Comparison of ENCODE assay signal across 21 cellular contexts in genomic region chr2:241202681-241203080, GRCh38. TPM values are rescaled to one million over a fixed set of nuclear protein-coding genes. Genes with fewer than 3 reads are reported as not detected.
DNase-seq lines count a peak whose midpoint lies in the region; ATAC-seq and TF ChIP-seq lines count a peak whose summit lies in the region.
"Had no signal": no experiment of that assay in that cellular context is flagged by ENCODE, and none has a peak within 500 bp of the region (broad histone marks: within the 10 kb centered on the region; RNA-seq: fewer than 3 reads in every experiment).

No MANE protein-coding gene starts in this region.

- no peaks in the 10 kb centered on the region for H3K27me3 ChIP-seq in heart right ventricle
- no peaks in the 10 kb centered on the region for H3K27me3 ChIP-seq in Peyer's patch
- H3K27me3 ChIP-seq: BLaER1 had no signal

- H3K36me3 ChIP-seq in heart right ventricle: no peaks in the 10 kb centered on the region
- no peaks in the 10 kb centered on the region for H3K36me3 ChIP-seq in Peyer's patch
- H3K36me3 ChIP-seq: BLaER1 had no signal

- no peaks in the 10 kb centered on the region for H3K9me3 ChIP-seq in heart right ventricle
- no peaks in the 10 kb centered on the region for H3K9me3 ChIP-seq in Peyer's patch
- H3K9me3 ChIP-seq: BLaER1, Caco-2 had no signal

- ATAC-seq in Right ventricle myocardium inferior: no peak
- no peak for ATAC-seq in heart right ventricle
- no peak for ATAC-seq in natural killer cell treated with Interleukin-12 subunit alpha and Interleukin-12 subunit beta and Interleukin-15 and Interleukin-18, amount 100 ng/mL, for 72 hours
- no peak for ATAC-seq in natural killer cell
- ATAC-seq: CD8-positive, alpha-beta T cell; GM12878; HCT116 had no signal

- no peak for TF ChIP-seq CTCF in heart right ventricle (IDR thresholded peaks at IDR 0.05)
- no peak for TF ChIP-seq CTCF in natural killer cell (IDR thresholded peaks at IDR 0.05)
- no peak for TF ChIP-seq CTCF in Peyer's patch (IDR thresholded peaks at IDR 0.05)

- H3K4me1 Mint-ChIP-seq in natural killer cell treated with Interleukin-12 subunit alpha and Interleukin-12 subunit beta and Interleukin-15 and Interleukin-18, amount 100 ng/mL, for 72 hours (ENCODE audit: low read depth in 2 of 2): no peaks in the 10 kb centered on the region
- no peaks in the 10 kb centered on the region for H3K4me1 Mint-ChIP-seq in natural killer cell
- H3K4me1 Mint-ChIP-seq: B cell; CD4-positive, CD25-positive, alpha-beta regulatory T cell had no signal

- DNase-seq in Right ventricle myocardium inferior (ENCODE audit: missing footprints) (peak; percentile 8), heart right ventricle (no peak), natural killer cell (no peak), iPS-NIHi11 (ENCODE audit: low spot score) (peak; percentile 7), Peyer's patch (no peak), DMS79 (lab: John Stamatoyannopoulos, UW) (no peak)
- DNase-seq in natural killer cell treated with Interleukin-12 subunit alpha and Interleukin-12 subunit beta and Interleukin-15 and Interleukin-18, amount 100 ng/mL, for 72 hours (ENCODE audit: low spot score): peak; percentile 60
- DNase-seq: Caco-2; CD4-positive, CD25-positive, alpha-beta regulatory T cell; CD8-positive, alpha-beta T cell; DMS153; EL; GDM1; GM23248; H9 had no signal

- no peak overlapping the region for H3K4me3 ChIP-seq in heart right ventricle
- no peak overlapping the region for H3K4me3 ChIP-seq in Peyer's patch
- H3K4me3 ChIP-seq: BLaER1, GM12878, GM23248 had no signal

- H3K27ac ChIP-seq in heart right ventricle (no peak overlapping the region), Peyer's patch (no peak overlapping the region)
- H3K27ac ChIP-seq: 22Rv1, BLaER1, C4-2B, GM23248 had no signal

- H3K27ac Mint-ChIP-seq in natural killer cell treated with Interleukin-12 subunit alpha and Interleukin-12 subunit beta and Interleukin-15 and Interleukin-18, amount 100 ng/mL, for 72 hours: no peak overlapping the region
- H3K27ac Mint-ChIP-seq in natural killer cell: no peak overlapping the region
- H3K27ac Mint-ChIP-seq: B cell; CD4-positive, CD25-positive, alpha-beta regulatory T cell; CD8-positive, alpha-beta T cell; H9 had no signal

- H3K36me3 Mint-ChIP-seq in natural killer cell treated with Interleukin-12 subunit alpha and Interleukin-12 subunit beta and Interleukin-15 and Interleukin-18, amount 100 ng/mL, for 72 hours: no peaks in the 10 kb centered on the region
- no peaks in the 10 kb centered on the region for H3K36me3 Mint-ChIP-seq in natural killer cell
- H3K36me3 Mint-ChIP-seq: CD4-positive, CD25-positive, alpha-beta regulatory T cell; CD8-positive, alpha-beta T cell had no signal

- H3K9me3 Mint-ChIP-seq in natural killer cell treated with Interleukin-12 subunit alpha and Interleukin-12 subunit beta and Interleukin-15 and Interleukin-18, amount 100 ng/mL, for 72 hours: no peaks in the 10 kb centered on the region
- no peaks in the 10 kb centered on the region for H3K9me3 Mint-ChIP-seq in natural killer cell
- H3K9me3 Mint-ChIP-seq: CD4-positive, CD25-positive, alpha-beta regulatory T cell; CD8-positive, alpha-beta T cell; H9 had no signal

- intact Hi-C loops in Right ventricle myocardium inferior (cut with DNase I): no loop called here
- intact Hi-C loops in heart right ventricle (cut with DNase I): no loop called here
- intact Hi-C loops in natural killer cell (cut with micrococcal nuclease): no loop called here

- H3K27me3 Mint-ChIP-seq in natural killer cell treated with Interleukin-12 subunit alpha and Interleukin-12 subunit beta and Interleukin-15 and Interleukin-18, amount 100 ng/mL, for 72 hours: no peaks in the 10 kb centered on the region
- no peaks in the 10 kb centered on the region for H3K27me3 Mint-ChIP-seq in natural killer cell (ENCODE audit: low read depth in 2 of 2)
- H3K27me3 Mint-ChIP-seq: B cell; CD4-positive, CD25-positive, alpha-beta regulatory T cell had no signal

- no peaks in the 10 kb centered on the region for H3K4me1 ChIP-seq in heart right ventricle
- peaks cover 0 to 5% (median 0%) of the 10 kb centered on the region in 4 donors for H3K4me1 ChIP-seq in Peyer's patch
- H3K4me1 ChIP-seq: Caco-2 had no signal

- no peak overlapping the region for H3K4me3 Mint-ChIP-seq in natural killer cell treated with Interleukin-12 subunit alpha and Interleukin-12 subunit beta and Interleukin-15 and Interleukin-18, amount 100 ng/mL, for 72 hours
- no peak overlapping the region for H3K4me3 Mint-ChIP-seq in natural killer cell
- H3K4me3 Mint-ChIP-seq: B cell; CD4-positive, CD25-positive, alpha-beta regulatory T cell; CD8-positive, alpha-beta T cell; H9 had no signal

- WGBS in heart right ventricle, 2 donors: 93 to 94% methylated on average over 9 of the region's 9 CpGs

- no peak for TF ChIP-seq POLR2A in Peyer's patch (IDR thresholded peaks at IDR 0.05)

RNA-seq across cellular contexts. Expression of gene ANO7, which starts 14.2 kb away (rescaled TPM):
- total RNA-seq in Right ventricle myocardium inferior: 0.81 TPM
- total RNA-seq in heart right ventricle: 1 to 10 TPM in 8 of 10 donors, under 1 TPM in 2; 0.92 to 3.0 (median 2.0) TPM
- under 1 TPM; 0.61 to 0.73 TPM for polyA plus RNA-seq in heart right ventricle
- total RNA-seq in natural killer cell treated with Interleukin-12 subunit alpha and Interleukin-12 subunit beta and Interleukin-15 and Interleukin-18, amount 100 ng/mL, for 72 hours: 1 to 10 TPM; 2.8 to 7.1 TPM
- total RNA-seq in natural killer cell: 1 to 10 TPM in 2 of 3 donors, under 1 TPM in 1; 0.97 to 1.4 (median 1.1) TPM
- total RNA-seq in Peyer's patch: 100 to 1,000 TPM in 3 of 4 donors, 10 to 100 TPM in 1; 89.1 to 188 (median 102) TPM
- polyA plus RNA-seq: CD4-positive, CD25-positive, alpha-beta regulatory T cell had no signal

RNA-seq across cellular contexts. Expression of gene PPP1R7, which starts 52.4 kb away (rescaled TPM):
- total RNA-seq in Right ventricle myocardium inferior (66.6 TPM), heart right ventricle (10 to 100 TPM; 64.1 to 91.3 (median 78.3) TPM), natural killer cell (10 to 100 TPM; 57.8 to 66.3 (median 60.4) TPM), Peyer's patch (10 to 100 TPM; 13.2 to 44.0 (median 28.1) TPM)
- polyA plus RNA-seq in heart right ventricle: 10 to 100 TPM; 77.0 to 77.5 TPM
- 100 to 1,000 TPM in 1 of 2 donors, 10 to 100 TPM in 1; 54.8 to 109 TPM for total RNA-seq in natural killer cell treated with Interleukin-12 subunit alpha and Interleukin-12 subunit beta and Interleukin-15 and Interleukin-18, amount 100 ng/mL, for 72 hours

RNA-seq across cellular contexts. Expression of gene PASK, which starts 53.4 kb away (rescaled TPM):
- total RNA-seq in Right ventricle myocardium inferior (1.4 TPM), heart right ventricle (1 to 10 TPM; 1.0 to 4.5 (median 1.5) TPM), natural killer cell (10 to 100 TPM; 27.9 to 45.2 (median 36.2) TPM), Peyer's patch (100 to 1,000 TPM in 1 of 4 donors, 10 to 100 TPM in 3; 12.1 to 790 (median 26.7) TPM)
- polyA plus RNA-seq in heart right ventricle: 1 to 10 TPM in 1 of 2 donors, under 1 TPM in 1; 0.93 to 2.5 TPM
- total RNA-seq in natural killer cell treated with Interleukin-12 subunit alpha and Interleukin-12 subunit beta and Interleukin-15 and Interleukin-18, amount 100 ng/mL, for 72 hours: 10 to 100 TPM; 69.5 to 78.9 TPM

Comparison
In these comparisons a context has a peak if more than half of its experiments do, and no peak if none do; other contexts are left out.
1. DNase-seq: peak in Right ventricle myocardium inferior (single experiment), natural killer cell treated with Interleukin-12 subunit alpha and Interleukin-12 subunit beta and Interleukin-15 and Interleukin-18, amount 100 ng/mL, for 72 hours (single experiment) and iPS-NIHi11 (single experiment); none in heart right ventricle (0 of 2), natural killer cell (single experiment), Peyer's patch (0 of 3) and DMS79 (single experiment).
2. RNA of gene ANO7, which starts 14.2 kb away (total RNA-seq): 89.1 to 188 TPM in Peyer's patch; 2.8 to 7.1 TPM in natural killer cell treated with Interleukin-12 subunit alpha and Interleukin-12 subunit beta and Interleukin-15 and Interleukin-18, amount 100 ng/mL, for 72 hours, 0.92 to 3.0 TPM in heart right ventricle, 0.97 to 1.4 TPM in natural killer cell and 0.81 TPM in Right ventricle myocardium inferior (single experiment); every median in the first group is over 10 times any median in the second.